Comparison of ENCODE assay signal across 24 cellular contexts in the genomic region with DNA sequence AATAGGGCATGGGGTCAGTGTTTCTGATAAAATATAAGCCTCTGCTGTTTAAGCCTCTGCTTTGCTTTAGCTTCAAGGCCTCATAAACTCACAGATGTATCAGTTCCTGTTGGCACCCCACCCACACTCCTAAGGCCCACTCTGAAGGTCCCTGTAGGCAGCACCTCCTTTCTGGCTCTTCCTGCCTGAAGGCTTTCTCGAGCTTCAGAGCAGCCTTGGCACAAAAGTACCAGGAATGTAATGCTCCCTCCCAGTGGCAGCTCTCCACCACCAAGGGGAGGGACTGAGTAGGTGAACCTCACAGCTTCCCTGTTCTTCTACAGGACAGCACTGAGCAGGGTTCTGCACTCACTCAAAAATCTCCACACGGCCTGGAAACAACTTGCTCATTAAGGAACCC.
DNase-seq lines count a peak whose midpoint lies in the region; ATAC-seq and TF ChIP-seq lines count a peak whose summit lies in the region.
"Had no signal": no experiment of that assay in that cellular context is flagged by ENCODE, and none has a peak within 500 bp of the region (broad histone marks: within the 10 kb centered on the region; RNA-seq: fewer than 3 reads in every experiment).

No MANE protein-coding gene starts in this region.

- H3K79me2 ChIP-seq in GM23248 (ENCODE audit: insufficient read depth) (no peaks in the 10 kb centered on the region), PC-3 (ENCODE audit: low read length) (no peaks in the 10 kb centered on the region)

- H3K27me3 ChIP-seq in GM23248 (replicated peaks; ENCODE audit: insufficient read depth) (no peaks in the 10 kb centered on the region), PC-3 (ENCODE audit: low read length) (no peaks in the 10 kb centered on the region), thyroid gland (no peaks in the 10 kb centered on the region)
- H3K27me3 ChIP-seq: ovary, right atrium auricular region, transverse colon had no signal

- H3K36me3 ChIP-seq in GM23248 (ENCODE audit: low read depth) = no peaks in the 10 kb centered on the region
- no peaks in the 10 kb centered on the region for H3K36me3 ChIP-seq in PC-3 (ENCODE audit: low read depth, low read length)
- H3K36me3 ChIP-seq in thyroid gland = no peaks in the 10 kb centered on the region
- H3K36me3 ChIP-seq: ovary, right atrium auricular region, transverse colon had no signal

- H3K9ac ChIP-seq in GM23248 (no peak overlapping the region), PC-3 (ENCODE audit: low read length) (no peak overlapping the region)

- no peak overlapping the region for H2AFZ ChIP-seq in GM23248
- no peak overlapping the region for H2AFZ ChIP-seq in PC-3 (ENCODE audit: low read length)

- in situ Hi-C loops in GM23248 (cut with MboI) = no loop called here

- peak; percentile 45 for DNase-seq in GM23248
- DNase-seq in PC-3 = peak; percentile 8
- DNase-seq in fibroblast of the aortic adventitia (ENCODE audit: low read depth) = peak; percentile 49
- peak; percentile 68 to 74 for DNase-seq in thyroid gland
- DNase-seq: activated CD4-positive, alpha-beta T cell treated with anti-CD3 and anti-CD28 coated beads for 1 hour; activated CD8-positive, alpha-beta T cell treated with anti-CD3 and anti-CD28 coated beads for 36 hours; CD4-positive, CD25-positive, alpha-beta regulatory T cell; HCEC 1CT; KBM-7; kidney; NCI-H1436 treated with DMSO at 0.1 percent for 48 hours; NCI-H446; NCI-H82; ovary; T-helper 17 cell; transverse colon had no signal

- H3K4me3 ChIP-seq in GM23248 (no peak overlapping the region), PC-3 (ENCODE audit: low read length) (no peak overlapping the region), fibroblast of the aortic adventitia (ENCODE audit: low read depth, low read length) (no peak overlapping the region), thyroid gland (replicated peaks in 1 of 3) (no peak overlapping the region)
- H3K4me3 ChIP-seq: lung, ovary, right atrium auricular region, transverse colon had no signal

- peaks cover 27% of the 10 kb centered on the region for H3K4me1 ChIP-seq in GM23248 (ENCODE audit: insufficient read depth)
- peaks cover 24% of the 10 kb centered on the region for H3K4me1 ChIP-seq in PC-3 (ENCODE audit: insufficient read depth, low read length)
- H3K4me1 ChIP-seq in thyroid gland = no peaks in the 10 kb centered on the region
- H3K4me1 ChIP-seq: right atrium auricular region, transverse colon had no signal

- CTCF ChIA-PET in PC-3 (lab: Charles Lee) = no interaction called here

- 21 to 25% methylated on average over 2 of the region's 2 CpGs for WGBS in GM23248 (ENCODE audit: low coverage in 1 of 2, low lambda C conversion rate in 2 of 2, missing lambda C conversion rate in 2 of 2), 2 experiments
- WGBS in thyroid gland, 2 donors = 21 to 31% methylated on average over 2 of the region's 2 CpGs

- H3K9me2 ChIP-seq in GM23248 (ENCODE audit: insufficient read depth) = no peaks in the 10 kb centered on the region
- no peaks in the 10 kb centered on the region for H3K9me2 ChIP-seq in PC-3 (replicated peaks; ENCODE audit: low read length)

- H4K20me1 ChIP-seq in GM23248 (ENCODE audit: insufficient read depth) = no peaks in the 10 kb centered on the region
- H4K20me1 ChIP-seq in PC-3 (ENCODE audit: low read length) = no peaks in the 10 kb centered on the region

- POLR2A ChIA-PET in PC-3 (lab: Charles Lee; ENCODE audit: unreplicated experiment) = no interaction called here

- TF ChIP-seq CTCF in PC-3 (conservative IDR thresholded peaks at IDR 0.05; ENCODE audit: low read depth, low read length) = no peak
- TF ChIP-seq CTCF in fibroblast of the aortic adventitia (IDR thresholded peaks at IDR 0.05; ENCODE audit: insufficient read depth, low read length) = peak; percentile 7
- peak in 2 of 6 experiments; percentile 22 to 35 for TF ChIP-seq CTCF in thyroid gland (IDR thresholded peaks at IDR 0.05)

- intact Hi-C loops in PC-3 (cut with micrococcal nuclease) (no loop called here), thyroid gland (cut with DNase I) (no loop called here)

- no TSS peak for BruUV-seq in PC-3 (replicated peaks; lab: Mats Ljungman, UMichigan)

- H3K27ac ChIP-seq in GM23248 = no peak overlapping the region
- H3K27ac ChIP-seq in PC-3 (ENCODE audit: low read length) = no peak overlapping the region
- no peak overlapping the region for H3K27ac ChIP-seq in thyroid gland
- H3K27ac ChIP-seq: ovary, right atrium auricular region, RWPE1, transverse colon had no signal

- H3K4me2 ChIP-seq in GM23248 (ENCODE audit: unreplicated experiment) (no peak overlapping the region), PC-3 (ENCODE audit: low read length) (no peak overlapping the region)

- H3F3A ChIP-seq in GM23248 (ENCODE audit: insufficient read depth) = 0 out of 2 replicates have a peak, but pooled peaks cover 5% of the 10 kb centered on the region
- H3F3A ChIP-seq in PC-3 (ENCODE audit: low read length, unreplicated experiment) = no peaks in the 10 kb centered on the region

- ATAC-seq in PC-3 (no peak), GM18909 (IDR thresholded peaks at IDR 0.05; ENCODE audit: poor library complexity, unreplicated experiment) (no peak), GM21447 (IDR thresholded peaks at IDR 0.05; ENCODE audit: unreplicated experiment) (no peak), GM18505 (IDR thresholded peaks at IDR 0.05; ENCODE audit: unreplicated experiment) (no peak)
- ATAC-seq: activated CD8-positive, alpha-beta T cell treated with anti-CD3 and anti-CD28 coated beads for 36 hours; activated naive CD4-positive, alpha-beta T cell treated with anti-CD3 and anti-CD28 coated beads, Interleukin-2, amount 50 U/mL, for 72 hours; activated T-helper 17 cell treated with anti-CD3 and anti-CD28 coated beads, Interleukin-2, amount 50 U/mL, for 72 hours; T-helper 17 cell had no signal

- TF ChIP-seq POLR2A in thyroid gland (IDR thresholded peaks at IDR 0.05) = no peak
- no peak for TF ChIP-seq POLR2A in GM18505 (IDR thresholded peaks at IDR 0.05; ENCODE audit: borderline replicate concordance, extremely low read depth, insufficient read depth, insufficient read length)

- H3K9me3 ChIP-seq in GM23248 (ENCODE audit: low read depth) = no peaks in the 10 kb centered on the region
- H3K9me3 ChIP-seq in PC-3 (ENCODE audit: low read length) = no peaks in the 10 kb centered on the region
- H3K9me3 ChIP-seq in thyroid gland = no peaks in the 10 kb centered on the region
- H3K9me3 ChIP-seq: ovary, right atrium auricular region, transverse colon had no signal

Comparison
In these comparisons a context has a peak if more than half of its experiments do, and no peak if none do; other contexts are left out.
1. DNase-seq: peak in every context shown above with its lines; median percentile 71 in thyroid gland; 49 in fibroblast of the aortic adventitia; 45 in GM23248; 8 in PC-3.